Comparison of ENCODE assay signal across 8 cellular contexts in genomic region chr3:142828703-142829304, GRCh38.
DNase-seq lines count a peak whose midpoint lies in the region; ATAC-seq and TF ChIP-seq lines count a peak whose summit lies in the region.

No MANE protein-coding gene starts in this region.

- no peak overlapping the region for H3K27ac ChIP-seq in liver (ENCODE audit: low read depth in 1 of 2, low read length in 2 of 2)

- no peaks in the 10 kb centered on the region for H3K27me3 ChIP-seq in liver (ENCODE audit: control insufficient read depth in 4 of 4, insufficient read depth in 4 of 4, low read length in 3 of 4)

- 10% methylated on average over 9 of the region's 9 CpGs for WGBS in liver

- H3K4me3 ChIP-seq in choroid plexus epithelial cell (ENCODE audit: low read depth, low read length): no peak overlapping the region
- H3K4me3 ChIP-seq in liver (ENCODE audit: low read depth in 1 of 3, low read length in 3 of 3): no peak overlapping the region

- TF ChIP-seq CTCF in choroid plexus epithelial cell (conservative IDR thresholded peaks at IDR 0.05; ENCODE audit: low read depth, low read length) (peak; percentile 95), liver (IDR thresholded peaks at IDR 0.05; ENCODE audit: low read depth, low read length, missing input control) (peak; percentile 95)

- TF ChIP-seq RAD21 in liver (IDR thresholded peaks at IDR 0.05): peak; percentile 99 to 100

- ATAC-seq in GM19397 (IDR thresholded peaks at IDR 0.05; ENCODE audit: unreplicated experiment) (peak; percentile 95), HG03439 (IDR thresholded peaks at IDR 0.05; ENCODE audit: unreplicated experiment) (peak; percentile 96)

- H3K36me3 ChIP-seq in liver (ENCODE audit: control insufficient read depth in 4 of 4, insufficient read depth in 3 of 4, low read depth in 1 of 4, low read length in 3 of 4): no peaks in the 10 kb centered on the region

- H3K9me3 ChIP-seq in liver (ENCODE audit: control insufficient read depth in 4 of 4, low read length in 3 of 4): no peaks in the 10 kb centered on the region

- no peak overlapping the region for H3K9ac ChIP-seq in liver (ENCODE audit: low read depth in 1 of 2, low read length in 2 of 2)

- DNase-seq in CMK (ENCODE audit: low read depth): peak; percentile 26
- peak; percentile 32 for DNase-seq in NCI-H345 treated with DMSO at 0.1 percent for 48 hours (lab: John Stamatoyannopoulos, UW; ENCODE audit: unreplicated experiment)
- DNase-seq in activated CD4-positive, CD25-positive, alpha-beta regulatory T cell treated with anti-CD3 and anti-CD28 coated beads, Interleukin-2, amount 50 U/mL, for 16 hours (ENCODE audit: low read depth, low spot score): peak; percentile 6
- DNase-seq in choroid plexus epithelial cell (ENCODE audit: low read depth): peak; percentile 92
- peak; percentile 8 to 13 (median 11) for DNase-seq in stimulated activated CD4-positive, alpha-beta T cell treated with anti-CD3 and anti-CD28 coated beads, TNF-alpha, amount 100 ng/mL, for 4 hours (ENCODE audit: low read depth in 3 of 3)

- peaks cover 0 to 7% (median 2%) of the 10 kb centered on the region in 4 donors for H3K4me1 ChIP-seq in liver (ENCODE audit: control insufficient read depth in 4 of 4, insufficient read depth in 4 of 4, low read length in 3 of 4)

TF ChIP-seq in liver, 16 proteins besides CTCF, POLR2A, EP300 and RAD21:
- no peak for TF ChIP-seq MAX (IDR thresholded peaks at IDR 0.05)
- TF ChIP-seq RXRA (IDR thresholded peaks at IDR 0.05): peak in 1 of 2 donors; percentile 14
- peak in 1 of 2 donors; percentile 8 for TF ChIP-seq HNF4A (conservative IDR thresholded peaks at IDR 0.05)
- no peak for TF ChIP-seq ATF3 (IDR thresholded peaks at IDR 0.05)
- no peak for TF ChIP-seq SP1 (IDR thresholded peaks at IDR 0.05)
- TF ChIP-seq NR2F2 (IDR thresholded peaks at IDR 0.05): no peak
- no peak for TF ChIP-seq FOXA2 (IDR thresholded peaks at IDR 0.05)
- no peak for TF ChIP-seq JUND (IDR thresholded peaks at IDR 0.05)
- TF ChIP-seq ZBTB33 (IDR thresholded peaks at IDR 0.05): no peak
- no peak for TF ChIP-seq HNF4G (IDR thresholded peaks at IDR 0.05)

Comparison
In these comparisons a context has a peak if more than half of its experiments do, and no peak if none do; other contexts are left out.
1. DNase-seq: peak in every context shown above with its lines; median percentile 92 in choroid plexus epithelial cell; 32 in NCI-H345 treated with DMSO at 0.1 percent for 48 hours; 26 in CMK; 11 in stimulated activated CD4-positive, alpha-beta T cell treated with anti-CD3 and anti-CD28 coated beads, TNF-alpha, amount 100 ng/mL, for 4 hours; 6 in activated CD4-positive, CD25-positive, alpha-beta regulatory T cell treated with anti-CD3 and anti-CD28 coated beads, Interleukin-2, amount 50 U/mL, for 16 hours.